In genomic region chr5:180786398-180787005, GRCh38 we compare ENCODE assay signal across 10 cellular contexts. TPM values are rescaled to one million over a fixed set of nuclear protein-coding genes. Genes with fewer than 3 reads are reported as not detected.
DNase-seq lines count a peak whose midpoint lies in the region; ATAC-seq and TF ChIP-seq lines count a peak whose summit lies in the region.
"Had no signal": no experiment of that assay in that cellular context is flagged by ENCODE, and none has a peak within 500 bp of the region (broad histone marks: within the 10 kb centered on the region; RNA-seq: fewer than 3 reads in every experiment).

No MANE protein-coding gene starts in this region.

- H3K4me3 Mint-ChIP-seq in Caco-2 (ENCODE audit: unreplicated experiment), result no peak overlapping the region
- no peak overlapping the region for H3K4me3 Mint-ChIP-seq in activated CD8-positive, alpha-beta T cell treated with anti-CD3 and anti-CD28 coated beads for 36 hours

- intact Hi-C loops in Caco-2 (cut with micrococcal nuclease; ENCODE audit: unreplicated experiment) (loop anchor here (5.0 to 10.0 kb wide), 2 partner anchors 256 to 368 kb away; partner anchors contain the start of gene BTNL9), left ventricle myocardium superior (cut with micrococcal nuclease) (loop anchor here (10.0 kb wide), 2 partner anchors 78 to 248 kb away; partner anchors contain the start of gene ZFP62), prostate gland (cut with DNase I) (loop anchor here (5.0 kb wide), 1 partner anchor 396 kb away; no protein-coding TSS in a partner anchor)
- intact Hi-C loops in activated CD8-positive, alpha-beta T cell treated with anti-CD3 and anti-CD28 coated beads for 36 hours (cut with micrococcal nuclease), result no loop called here

- no peaks in the 10 kb centered on the region for H3K27me3 ChIP-seq in Caco-2 (replicated peaks; ENCODE audit: control insufficient read depth, insufficient read depth, low read length)
- no peaks in the 10 kb centered on the region for H3K27me3 ChIP-seq in prostate gland (replicated peaks; ENCODE audit: insufficient read depth)

- no peak for DNase-seq in Caco-2
- no peak for DNase-seq in activated CD8-positive, alpha-beta T cell treated with anti-CD3 and anti-CD28 coated beads for 36 hours
- no peak for DNase-seq in left ventricle myocardium superior
- DNase-seq in prostate gland (ENCODE audit: low spot score), result no peak
- no peak for DNase-seq in stimulated activated naive CD4-positive, alpha-beta T cell treated with Interleukin-2 at 50 U/mL for 16 hours (lab: John Stamatoyannopoulos, UW)
- no peak for DNase-seq in activated CD4-positive, CD25-positive, alpha-beta regulatory T cell treated with anti-CD3 and anti-CD28 coated beads, Interleukin-2, amount 50 U/mL, for 72 hours
- DNase-seq in OCI-M1 (lab: John Stamatoyannopoulos, UW), result no peak
- no peak for DNase-seq in stimulated activated naive CD4-positive, alpha-beta T cell (lab: John Stamatoyannopoulos, UW)
- DNase-seq: MM.1S; stimulated activated CD4-positive, alpha-beta T cell treated with anti-CD3 and anti-CD28 coated beads, Interleukin-1b, Interleukin-23, amount 100 ng/mL, for 48 hours had no signal

- POLR2A ChIA-PET in Caco-2 (lab: Charles Lee), result interaction anchor here (0.9 kb wide), 1 partner anchor 44 kb away, joined by 4 read pairs; no protein-coding TSS in a partner anchor
- POLR2A ChIA-PET in activated CD8-positive, alpha-beta T cell treated with anti-CD3 and anti-CD28 coated beads for 36 hours (lab: Charles Lee), result interaction anchor here (2.1 kb wide), 1 partner anchor 17 kb away, joined by 4 read pairs; no protein-coding TSS in a partner anchor

- H3K4me3 ChIP-seq in Caco-2 (ENCODE audit: low read depth, low read length), result no peak overlapping the region
- H3K4me3 ChIP-seq in prostate gland, result no peak overlapping the region

- H3K36me3 Mint-ChIP-seq in Caco-2 (ENCODE audit: insufficient read depth, unreplicated experiment), result peaks cover 45% of the 10 kb centered on the region
- H3K36me3 Mint-ChIP-seq in activated CD8-positive, alpha-beta T cell treated with anti-CD3 and anti-CD28 coated beads for 36 hours (ENCODE audit: low read depth), result peaks cover 17% of the 10 kb centered on the region

- H3K36me3 ChIP-seq in Caco-2 (ENCODE audit: control insufficient read depth, insufficient read depth, low read length) (peaks cover 4% of the 10 kb centered on the region; the same call in 1 of the 2 replicates), prostate gland (peaks cover 0 to 7% of the 10 kb centered on the region in 2 donors)

- TF ChIP-seq CTCF in Caco-2 (IDR thresholded peaks at IDR 0.05; ENCODE audit: insufficient read depth in 1 of 2, low read depth in 1 of 2, low read length in 1 of 2, severe bottlenecking in 1 of 2, unreplicated experiment in 1 of 2), result no peak
- no peak for TF ChIP-seq CTCF in activated CD8-positive, alpha-beta T cell treated with anti-CD3 and anti-CD28 coated beads for 36 hours (IDR thresholded peaks at IDR 0.05)
- no peak for TF ChIP-seq CTCF in prostate gland (IDR thresholded peaks at IDR 0.05)

- H3K4me1 Mint-ChIP-seq in Caco-2 (ENCODE audit: low read depth, unreplicated experiment), result peaks cover 20% of the 10 kb centered on the region
- peaks cover 41% of the 10 kb centered on the region for H3K4me1 Mint-ChIP-seq in activated CD8-positive, alpha-beta T cell treated with anti-CD3 and anti-CD28 coated beads for 36 hours (ENCODE audit: low read depth)

- no peaks in the 10 kb centered on the region for H3K9me3 ChIP-seq in Caco-2
- no peaks in the 10 kb centered on the region for H3K9me3 ChIP-seq in prostate gland

- H3K4me1 ChIP-seq in Caco-2 (peaks cover 24% of the 10 kb centered on the region), prostate gland (replicated peaks) (peaks cover 16% of the 10 kb centered on the region)

- no TSS peak for BruUV-seq in Caco-2 (replicated peaks; lab: Mats Ljungman, UMichigan)

- peak overlapping the region; percentile 92 for H3K27ac Mint-ChIP-seq in Caco-2 (ENCODE audit: unreplicated experiment)
- H3K27ac Mint-ChIP-seq in activated CD8-positive, alpha-beta T cell treated with anti-CD3 and anti-CD28 coated beads for 36 hours, result peak overlapping the region; percentile 82

- H3K9me3 Mint-ChIP-seq in Caco-2 (ENCODE audit: unreplicated experiment), result no peaks in the 10 kb centered on the region
- no peaks in the 10 kb centered on the region for H3K9me3 Mint-ChIP-seq in activated CD8-positive, alpha-beta T cell treated with anti-CD3 and anti-CD28 coated beads for 36 hours

- H3K27me3 Mint-ChIP-seq in Caco-2 (ENCODE audit: insufficient read depth, unreplicated experiment), result no peaks in the 10 kb centered on the region
- no peaks in the 10 kb centered on the region for H3K27me3 Mint-ChIP-seq in activated CD8-positive, alpha-beta T cell treated with anti-CD3 and anti-CD28 coated beads for 36 hours

- TF ChIP-seq POLR2A in prostate gland (IDR thresholded peaks at IDR 0.05), result no peak

- ATAC-seq in activated CD8-positive, alpha-beta T cell treated with anti-CD3 and anti-CD28 coated beads for 36 hours, result no peak
- ATAC-seq in left ventricle myocardium superior, result peak; percentile 13

- WGBS in prostate gland, result 45% methylated on average over 16 of the region's 16 CpGs

- H3K27ac ChIP-seq in prostate gland, result peak overlapping the region; percentile 64 to 72

- CTCF ChIA-PET in Caco-2 (lab: Charles Lee), result interaction anchor here (0.5 to 1.5 kb wide), 4 partner anchors 15 to 82 kb away, joined by 3 to 5 read pairs (median 4); partner anchors contain the start of gene MGAT1
- CTCF ChIA-PET in activated CD8-positive, alpha-beta T cell treated with anti-CD3 and anti-CD28 coated beads for 36 hours (lab: Charles Lee), result interaction anchor here (1.5 to 2.8 kb wide), 2 partner anchors 8 to 15 kb away, joined by 5 to 9 read pairs; no protein-coding TSS in a partner anchor

RNA-seq across cellular contexts. Expression of gene MGAT1, which starts 16.1 kb away (rescaled TPM):
- total RNA-seq in Caco-2 (2022), result 80.1 and 82.5 TPM in 2 replicates
- total RNA-seq in activated CD8-positive, alpha-beta T cell treated with anti-CD3 and anti-CD28 coated beads for 36 hours, result 100 to 1,000 TPM; 161 to 171 TPM
- total RNA-seq in left ventricle myocardium superior, result 67.0 TPM
- 100 to 1,000 TPM; 142 to 159 TPM for total RNA-seq in prostate gland

RNA-seq across cellular contexts. Expression of gene OR2Y1, which starts 46.6 kb away (rescaled TPM):
- total RNA-seq in Caco-2 (2022) (not detected in 2 replicates), left ventricle myocardium superior (not detected), prostate gland (not detected)
- not detected for total RNA-seq in activated CD8-positive, alpha-beta T cell treated with anti-CD3 and anti-CD28 coated beads for 36 hours
